ENCODE assay signal across 31 cellular contexts in the genomic region with DNA sequence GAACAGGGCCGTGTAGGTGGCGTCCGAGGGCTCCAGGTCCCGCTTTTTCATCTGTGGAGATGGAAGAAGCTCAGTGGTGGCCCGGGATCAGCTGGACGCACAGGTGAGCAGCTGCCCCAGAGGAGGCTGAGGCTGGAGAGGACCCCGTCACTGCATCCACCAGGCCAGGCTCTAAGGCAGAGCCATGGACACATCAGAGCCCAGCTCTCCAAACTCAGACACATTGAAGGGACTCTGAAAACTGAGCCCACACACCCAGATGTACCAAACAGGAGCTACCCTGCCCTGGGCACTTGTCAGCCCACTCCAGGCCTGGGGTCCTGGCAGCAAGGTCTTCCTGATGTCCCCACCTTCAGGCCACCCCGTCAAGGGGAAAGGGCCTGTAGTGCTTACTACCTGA.
"Had no signal": no experiment of that assay in that cellular context is flagged by ENCODE, and none has a peak within 500 bp of the region (broad histone marks: within the 10 kb centered on the region; RNA-seq: fewer than 3 reads in every experiment).

No MANE protein-coding gene starts in this region.

- H3K4me1 ChIP-seq: ascending aorta, body of pancreas, Peyer's patch had no signal

- H3K9me3 Mint-ChIP-seq: activated CD8-positive, alpha-beta T cell treated with anti-CD3 and anti-CD28 coated beads for 36 hours; activated naive CD4-positive, alpha-beta T cell treated with anti-CD3 and anti-CD28 coated beads, Interleukin-2, amount 50 U/mL, for 72 hours; activated naive CD8-positive, alpha-beta T cell treated with anti-CD3 and anti-CD28 coated beads, Interleukin-2, amount 50 U/mL, for 24 hours; activated T-helper 1 cell treated with anti-CD3 and anti-CD28 coated beads, Interleukin-12 subunit alpha, Interleukin-12 subunit beta, Interleukin-2, Interleukin-4 antibody, amounts not matched to agents 30 ng/mL and 10 ng/mL and 1 ng/mL, durations not matched to agents 14 hours and 24 hours and 36 hours; central memory CD8-positive, alpha-beta T cell; IgD-negative memory B cell had no signal

- H3K27ac Mint-ChIP-seq: activated naive CD8-positive, alpha-beta T cell treated with anti-CD3 and anti-CD28 coated beads, Interleukin-2, amount 50 U/mL, for 24 hours; activated T-helper 1 cell treated with anti-CD3 and anti-CD28 coated beads, Interleukin-12 subunit alpha, Interleukin-12 subunit beta, Interleukin-2, Interleukin-4 antibody, amounts not matched to agents 30 ng/mL and 10 ng/mL and 1 ng/mL, durations not matched to agents 14 hours and 24 hours and 36 hours; IgD-negative memory B cell had no signal

- ATAC-seq: body of pancreas had no signal

- H3K4me3 Mint-ChIP-seq: activated CD8-positive, alpha-beta T cell treated with anti-CD3 and anti-CD28 coated beads for 36 hours; activated naive CD8-positive, alpha-beta T cell treated with anti-CD3 and anti-CD28 coated beads, Interleukin-2, amount 50 U/mL, for 24 hours; activated T-helper 1 cell treated with anti-CD3 and anti-CD28 coated beads, Interleukin-12 subunit alpha, Interleukin-12 subunit beta, Interleukin-2, Interleukin-4 antibody, amounts not matched to agents 30 ng/mL and 10 ng/mL and 1 ng/mL, durations not matched to agents 14 hours and 24 hours and 36 hours; central memory CD8-positive, alpha-beta T cell; IgD-negative memory B cell had no signal

- H3K36me3 ChIP-seq: MG63 had no signal

- DNase-seq: activated CD4-positive, CD25-positive, alpha-beta regulatory T cell; activated CD8-positive, alpha-beta memory T cell treated with anti-CD3 and anti-CD28 coated beads, Interleukin-2, amount 50 U/mL, for 4 hours; activated CD8-positive, alpha-beta T cell treated with anti-CD3 and anti-CD28 coated beads for 36 hours; activated effector memory CD4-positive, alpha-beta T cell treated with Interleukin-2 at 50 U/mL for 16 hours; activated naive CD4-positive, alpha-beta T cell treated with Interleukin-2 at 50 U/mL for 16 hours; activated naive CD8-positive, alpha-beta T cell treated with anti-CD3 and anti-CD28 coated beads, Interleukin-2, amount 50 U/mL, for 24 hours; amniotic stem cell; body of pancreas; MG63; MV-4-11; NCI-H1092 treated with DMSO at 0.1 percent for 48 hours; NCI-H1417 treated with DMSO at 0.1 percent for 48 hours; NCI-H1694; NCI-H2029; NCI-H2107; NCI-H2171 treated with DMSO at 0.1 percent for 48 hours; NCI-H226; NCI-H510A; NCI-H526 treated with DMSO at 0.1 percent for 48 hours; NCI-H82; OCI-M1; Peyer's patch; SIG-M5; T-helper 1 cell had no signal

- H3K27me3 ChIP-seq: ascending aorta, body of pancreas, MG63, Peyer's patch had no signal

- H3K4me1 Mint-ChIP-seq: activated naive CD8-positive, alpha-beta T cell treated with anti-CD3 and anti-CD28 coated beads, Interleukin-2, amount 50 U/mL, for 24 hours; central memory CD8-positive, alpha-beta T cell; IgD-negative memory B cell had no signal

- H3K36me3 Mint-ChIP-seq: activated naive CD4-positive, alpha-beta T cell treated with anti-CD3 and anti-CD28 coated beads, Interleukin-2, amount 50 U/mL, for 72 hours had no signal

- H3K9me3 ChIP-seq: ascending aorta, body of pancreas, MG63, Peyer's patch had no signal

- H3K27ac ChIP-seq: ascending aorta, body of pancreas, KMS-11, Peyer's patch, VCaP had no signal

- H3K4me3 ChIP-seq: ascending aorta, body of pancreas, MG63, Peyer's patch had no signal
